In the genomic region with DNA sequence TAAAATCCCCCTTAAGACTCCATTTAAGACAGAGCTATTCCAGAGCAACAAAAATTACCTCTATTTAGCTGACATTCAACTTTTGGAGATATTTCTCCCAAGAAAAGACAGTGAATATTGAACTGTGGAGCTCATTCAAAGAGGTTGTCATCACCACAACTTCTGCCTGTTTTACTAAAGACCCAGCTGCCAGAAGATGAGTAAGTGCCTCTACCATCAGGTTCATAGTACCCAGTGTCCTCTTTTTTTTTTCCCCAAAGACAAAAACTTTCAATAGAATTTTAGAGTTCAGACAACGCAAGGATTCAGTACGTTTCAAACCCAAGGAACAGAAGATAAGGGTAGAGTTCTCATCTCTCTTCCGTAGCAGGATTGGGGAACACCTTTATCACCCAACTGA, we compare ENCODE assay signal across 13 cellular contexts.
"Had no signal": no experiment of that assay in that cellular context is flagged by ENCODE, and none has a peak within 500 bp of the region (broad histone marks: within the 10 kb centered on the region; RNA-seq: fewer than 3 reads in every experiment).

No MANE protein-coding gene starts in this region.

- H2AFZ ChIP-seq: hepatocyte, neural progenitor cell had no signal

- H3K4me3 Mint-ChIP-seq: activated naive CD8-positive, alpha-beta T cell; activated T-cell treated with anti-CD3 and anti-CD28 coated beads, Interleukin-2, amount 50 U/mL, for 4 hours; neural progenitor cell; T-cell had no signal

- H3K36me3 Mint-ChIP-seq: activated naive CD8-positive, alpha-beta T cell; T-cell had no signal

- H3K27ac Mint-ChIP-seq: activated naive CD8-positive, alpha-beta T cell; neural progenitor cell; T-cell had no signal

- H3K4me2 ChIP-seq: hepatocyte, neural progenitor cell had no signal

- H3K4me1 Mint-ChIP-seq: T-cell had no signal

- DNase-seq: activated CD4-positive, alpha-beta T cell treated with anti-CD3 and anti-CD28 coated beads for 1 hour; activated CD4-positive, alpha-beta T cell treated with anti-CD3 and anti-CD28 coated beads, Interleukin-2, amount 50 U/mL, for 48 hours; activated effector memory CD4-positive, alpha-beta T cell treated with anti-CD3 and anti-CD28 coated beads, Interleukin-2, amount 50 U/mL, for 16 hours; activated T-cell treated with anti-CD3 and anti-CD28 coated beads, Interleukin-2, amount 50 U/mL, for 4 hours; effector CD8-positive, alpha-beta T cell; pancreas; T-cell; T1000; thyroid gland had no signal

- FAIRE-seq: pancreas had no signal

- H3K27ac ChIP-seq: coronary artery, hepatocyte, neural progenitor cell, pancreas, thyroid gland had no signal

- H3K27me3 ChIP-seq: hepatocyte, neural progenitor cell, pancreas, thyroid gland had no signal

- H3K36me3 ChIP-seq: neural progenitor cell, pancreas, thyroid gland had no signal

- ATAC-seq: activated T-cell treated with anti-CD3 and anti-CD28 coated beads, Interleukin-2, amount 50 U/mL, for 4 hours; T-cell had no signal

- H3K27me3 Mint-ChIP-seq: activated naive CD8-positive, alpha-beta T cell; T-cell had no signal

- H3K4me1 ChIP-seq: pancreas had no signal

- H3K4me3 ChIP-seq: coronary artery, hepatocyte, neural progenitor cell, pancreas, thyroid gland had no signal

- H3K9me3 ChIP-seq: pancreas, thyroid gland had no signal

- H3K9ac ChIP-seq: neural progenitor cell had no signal

- H3K9me3 Mint-ChIP-seq: activated T-cell treated with anti-CD3 and anti-CD28 coated beads, Interleukin-2, amount 50 U/mL, for 4 hours; T-cell had no signal
